ENCODE assay signal across 33 cellular contexts in genomic region chr12:130300090-130300489, GRCh38. TPM values are rescaled to one million over a fixed set of nuclear protein-coding genes. Genes with fewer than 3 reads are reported as not detected.
"Had no signal": no experiment of that assay in that cellular context is flagged by ENCODE, and none has a peak within 500 bp of the region (broad histone marks: within the 10 kb centered on the region; RNA-seq: fewer than 3 reads in every experiment).

No MANE protein-coding gene starts in this region.

- H3K4me3 ChIP-seq: ascending aorta, cardiac muscle cell, esophagus muscularis mucosa, heart right ventricle, left lung, lower lobe of right lung, ovary, skin epidermis, thoracic aorta, vagina had no signal

- H3K4me1 ChIP-seq: ascending aorta, foreskin keratinocyte, heart right ventricle, left lung, lower lobe of right lung, vagina had no signal

- H3K36me3 ChIP-seq: ascending aorta, cardiac muscle cell, esophagus muscularis mucosa, heart right ventricle, left lung, lower lobe of right lung, ovary, thoracic aorta, vagina had no signal

- H3K27me3 Mint-ChIP-seq: activated B cell treated with CpG ODN at 0.5 μM for 24 hours; activated CD8-positive, alpha-beta T cell treated with anti-CD3 and anti-CD28 coated beads for 36 hours; effector memory CD8-positive, alpha-beta T cell had no signal

- H3K27me3 ChIP-seq: ascending aorta, foreskin keratinocyte, ovary, vagina had no signal

- H3K9me3 Mint-ChIP-seq: activated CD8-positive, alpha-beta T cell treated with anti-CD3 and anti-CD28 coated beads for 36 hours; activated naive CD8-positive, alpha-beta T cell treated with anti-CD3 and anti-CD28 coated beads for 36 hours had no signal

- H3K4me3 Mint-ChIP-seq: activated B cell treated with CpG ODN at 0.5 μM for 24 hours; activated CD8-positive, alpha-beta T cell treated with anti-CD3 and anti-CD28 coated beads for 36 hours; activated naive CD8-positive, alpha-beta T cell treated with anti-CD3 and anti-CD28 coated beads for 36 hours; brain; effector memory CD8-positive, alpha-beta T cell; natural killer cell; stimulated activated effector memory CD8-positive, alpha-beta T cell treated with anti-CD3 and anti-CD28 coated beads, Interleukin-12 subunit alpha, Interleukin-12 subunit beta, amount 100 ng/mL, for 72 hours; stimulated activated naive CD8-positive, alpha-beta T cell treated with anti-CD3 and anti-CD28 coated beads, Interleukin-15, Interleukin-2, amounts not matched to agents 100 ng/mL and 50 ng/mL, for 24 hours; T-cell; T-helper 2 cell treated with Interferon-gamma antibody and Interleukin-4, amounts not matched to agents 5 μg/mL and 100 μg/mL, for 36 hours; type B pancreatic cell had no signal

- H3K9me3 ChIP-seq: ascending aorta, lower lobe of right lung, ovary, thoracic aorta, vagina had no signal

- H3K27ac ChIP-seq: ascending aorta, cardiac muscle cell, esophagus muscularis mucosa, foreskin keratinocyte, heart right ventricle, left lung, lower lobe of right lung, ovary, skin epidermis, thoracic aorta, vagina had no signal

- H3K27ac Mint-ChIP-seq: activated B cell treated with CpG ODN at 0.5 μM for 24 hours; activated CD8-positive, alpha-beta T cell treated with anti-CD3 and anti-CD28 coated beads for 36 hours; activated naive CD8-positive, alpha-beta T cell treated with anti-CD3 and anti-CD28 coated beads for 36 hours; effector memory CD8-positive, alpha-beta T cell; natural killer cell; progenitor cell of endocrine pancreas; stimulated activated effector memory CD8-positive, alpha-beta T cell treated with anti-CD3 and anti-CD28 coated beads, Interleukin-12 subunit alpha, Interleukin-12 subunit beta, amount 100 ng/mL, for 72 hours; stimulated activated naive CD8-positive, alpha-beta T cell treated with anti-CD3 and anti-CD28 coated beads, Interleukin-15, Interleukin-2, amounts not matched to agents 100 ng/mL and 50 ng/mL, for 24 hours; T-cell; T-helper 2 cell treated with Interferon-gamma antibody and Interleukin-4, amounts not matched to agents 5 μg/mL and 100 μg/mL, for 36 hours; type B pancreatic cell had no signal

- DNase-seq: activated B cell treated with CpG ODN at 0.5 μM for 24 hours; activated CD4-positive, alpha-beta T cell treated with anti-CD3 and anti-CD28 coated beads, Interleukin-2, amount 50 U/mL, for 1 hour; activated CD8-positive, alpha-beta T cell treated with anti-CD3 and anti-CD28 coated beads for 36 hours; activated naive CD4-positive, alpha-beta T cell; activated naive CD8-positive, alpha-beta T cell treated with anti-CD3 and anti-CD28 coated beads for 36 hours; activated T-cell treated with anti-CD3 and anti-CD28 coated beads, Interleukin-2, amount 50 U/mL, for 48 hours; cortex of kidney; effector memory CD8-positive, alpha-beta T cell; foreskin keratinocyte; heart right ventricle; kidney glomerular epithelial cell; left lung; lower lobe of right lung; mesenchymal stem cell; natural killer cell; ovary; stimulated activated CD4-positive, alpha-beta T cell treated with anti-CD3 and anti-CD28 coated beads, Interleukin-4, amount 100 ng/mL, for 24 hours; T-cell had no signal

- H3K4me1 Mint-ChIP-seq: activated B cell treated with CpG ODN at 0.5 μM for 24 hours; activated naive CD8-positive, alpha-beta T cell treated with anti-CD3 and anti-CD28 coated beads for 36 hours; brain; natural killer cell; stimulated activated effector memory CD8-positive, alpha-beta T cell treated with anti-CD3 and anti-CD28 coated beads, Interleukin-12 subunit alpha, Interleukin-12 subunit beta, amount 100 ng/mL, for 72 hours; T-cell had no signal

- ATAC-seq: activated CD8-positive, alpha-beta T cell treated with anti-CD3 and anti-CD28 coated beads for 36 hours; effector memory CD8-positive, alpha-beta T cell; foreskin keratinocyte; heart right ventricle; left lung; lower lobe of right lung; sciatic nerve; stimulated activated effector memory CD8-positive, alpha-beta T cell treated with anti-CD3 and anti-CD28 coated beads, Interleukin-12 subunit alpha, Interleukin-12 subunit beta, amount 100 ng/mL, for 72 hours; T-cell had no signal

- H3K36me3 Mint-ChIP-seq: activated naive CD8-positive, alpha-beta T cell treated with anti-CD3 and anti-CD28 coated beads for 36 hours; brain; natural killer cell; stimulated activated effector memory CD8-positive, alpha-beta T cell treated with anti-CD3 and anti-CD28 coated beads, Interleukin-12 subunit alpha, Interleukin-12 subunit beta, amount 100 ng/mL, for 72 hours; T-cell; type B pancreatic cell had no signal

RNA-seq across cellular contexts. Expression of gene PIWIL1, which starts 37.6 kb away (rescaled TPM):
- total RNA-seq: activated B cell treated with CpG ODN at 0.5 μM for 24 hours; activated CD8-positive, alpha-beta T cell treated with anti-CD3 and anti-CD28 coated beads for 36 hours; activated naive CD8-positive, alpha-beta T cell treated with anti-CD3 and anti-CD28 coated beads for 36 hours; ascending aorta; cardiac muscle cell; heart right ventricle; left lung; lower lobe of right lung; natural killer cell; progenitor cell of endocrine pancreas; renal cortical epithelial cell; sciatic nerve; subcutaneous adipose tissue; T-cell; thoracic aorta; vagina had no signal
- polyA plus RNA-seq: cardiac muscle cell had no signal
